ENCODE assay signal across 8 cellular contexts in genomic region chr14:58151701-58152568, GRCh38. TPM values are rescaled to one million over a fixed set of nuclear protein-coding genes. Genes with fewer than 3 reads are reported as not detected.
DNase-seq lines count a peak whose midpoint lies in the region; ATAC-seq and TF ChIP-seq lines count a peak whose summit lies in the region.

Gene ARMH4, minus strand, starts transcription at chr14:58152213. Its CDS starts 12,855 bp downstream, at chr14:58139358.

- peaks cover 15% of the 10 kb centered on the region for H3K4me1 Mint-ChIP-seq in activated naive CD8-positive, alpha-beta T cell (ENCODE audit: low read depth)
- peaks cover 15% of the 10 kb centered on the region for H3K4me1 Mint-ChIP-seq in osteocyte (ENCODE audit: unreplicated experiment)

- H3K27ac ChIP-seq in HEK293 (ENCODE audit: extremely low read depth, low read depth, low read length) (peak within 1 kb of the TSS; percentile 50; the same call in 1 of the 2 replicates), SK-N-MC (no peak within 1 kb of the TSS), thymus (ENCODE audit: low read depth) (no peak within 1 kb of the TSS)

- H3K27ac Mint-ChIP-seq in activated naive CD8-positive, alpha-beta T cell, result no peak within 1 kb of the TSS
- peak within 1 kb of the TSS; percentile 56 for H3K27ac Mint-ChIP-seq in osteocyte (ENCODE audit: unreplicated experiment)

- peaks cover 47% of the 10 kb centered on the region for H3K27me3 Mint-ChIP-seq in activated naive CD8-positive, alpha-beta T cell
- peaks cover 26% of the 10 kb centered on the region for H3K27me3 Mint-ChIP-seq in osteocyte (ENCODE audit: unreplicated experiment)

- POLR2A ChIA-PET in HEK293 (lab: Yijun Ruan, JAX), result interaction anchor here (0.5 to 1.3 kb wide), 2 partner anchors 83 to 93 kb away, joined by 6 to 9 read pairs; partner anchors contain the start of gene PSMA3

- H3K9ac ChIP-seq in ES-I3 (ENCODE audit: low read depth, low read length) (peak within 1 kb of the TSS; percentile 90), SK-N-MC (ENCODE audit: insufficient read length) (peak within 1 kb of the TSS; percentile 59)

- ATAC-seq in Right ventricle myocardium inferior, result peak; percentile 98

- H3K9me3 ChIP-seq in ES-I3 (ENCODE audit: control insufficient read depth, insufficient read depth, low read length) (no peaks in the 10 kb centered on the region), HEK293 (ENCODE audit: control insufficient read depth, insufficient read depth, low read depth, low read length) (no peaks in the 10 kb centered on the region), SK-N-MC (ENCODE audit: low read depth, low read length) (no peaks in the 10 kb centered on the region), thymus (ENCODE audit: control insufficient read depth) (no peaks in the 10 kb centered on the region)

- WGBS in thymus, result under 1% methylated on average over 94 of the region's 94 CpGs

- H3K27me3 ChIP-seq in thymus (ENCODE audit: control insufficient read depth, insufficient read depth), result peaks cover 33% of the 10 kb centered on the region

- intact Hi-C loops in Right ventricle myocardium inferior (cut with DNase I), result no loop called here

- CTCF ChIA-PET in HEK293 (lab: Yijun Ruan, JAX), result interaction anchor here (0.6 kb wide), 1 partner anchor 295 kb away, joined by 4 read pairs; no protein-coding TSS in a partner anchor

- H3K4me1 ChIP-seq in ES-I3 (ENCODE audit: insufficient read depth, low read length) (peaks cover 15% of the 10 kb centered on the region; the same call in 1 of the 2 replicates), HEK293 (ENCODE audit: control insufficient read depth, insufficient read depth, low read length) (no peaks in the 10 kb centered on the region), thymus (ENCODE audit: control insufficient read depth, insufficient read depth, low read length) (peaks cover 4% of the 10 kb centered on the region)

- TF ChIP-seq CTCF in HEK293 (tag by site-specific recombination; IDR thresholded peaks at IDR 0.05) (no peak), osteocyte (IDR thresholded peaks at IDR 0.05) (peak; percentile 39)

- H3K36me3 ChIP-seq in ES-I3 (ENCODE audit: insufficient read depth, low read length) (no peaks in the 10 kb centered on the region), HEK293 (ENCODE audit: control insufficient read depth in 2 of 2, insufficient read depth in 1 of 2, low read length in 2 of 2) (no peaks in the 10 kb centered on the region), SK-N-MC (ENCODE audit: insufficient read depth, low read length) (no peaks in the 10 kb centered on the region), thymus (ENCODE audit: control insufficient read depth, insufficient read depth) (no peaks in the 10 kb centered on the region)

- no peaks in the 10 kb centered on the region for H3K36me3 Mint-ChIP-seq in activated naive CD8-positive, alpha-beta T cell
- no peaks in the 10 kb centered on the region for H3K36me3 Mint-ChIP-seq in osteocyte (ENCODE audit: unreplicated experiment)

- peak within 1 kb of the TSS; percentile 92 for H3K4me3 ChIP-seq in HEK293 (ENCODE audit: low read depth, low read length)
- peak within 1 kb of the TSS; percentile 83 for H3K4me3 ChIP-seq in SK-N-MC
- H3K4me3 ChIP-seq in thymus (ENCODE audit: low read length), result peak within 1 kb of the TSS; percentile 69

- no peaks in the 10 kb centered on the region for H3K9me3 Mint-ChIP-seq in activated naive CD8-positive, alpha-beta T cell (ENCODE audit: low read depth)
- H3K9me3 Mint-ChIP-seq in osteocyte (ENCODE audit: unreplicated experiment), result no peaks in the 10 kb centered on the region

- DNase-seq in MV-4-11 (lab: John Stamatoyannopoulos, UW) (peak; percentile 71), SK-N-MC (ENCODE audit: low read depth, low spot score) (no peak), Right ventricle myocardium inferior (ENCODE audit: missing footprints) (peak; percentile 94), osteocyte (ENCODE audit: extremely low spot score, unreplicated experiment) (peak; percentile 91)

- peak within 1 kb of the TSS; percentile 84 for H3K4me3 Mint-ChIP-seq in activated naive CD8-positive, alpha-beta T cell
- peak within 1 kb of the TSS; percentile 83 for H3K4me3 Mint-ChIP-seq in osteocyte (ENCODE audit: unreplicated experiment)

TF ChIP-seq in HEK293, 187 proteins besides CTCF, POLR2A, EP300 and RAD21 (continues in another document):
- TF ChIP-seq ZNF10 (tag by site-specific recombination; IDR thresholded peaks at IDR 0.05) (peak; percentile 10; the same call in 1 of the 2 replicates), ZNF664 (tag by site-specific recombination; IDR thresholded peaks at IDR 0.05) (no peak), ZBTB11 (tag by site-specific recombination; conservative IDR thresholded peaks at IDR 0.05; ENCODE audit: low read depth) (no peak), ZBTB8A (tag by site-specific recombination; IDR thresholded peaks at IDR 0.05) (peak; percentile 71; the same call in 1 of the 2 replicates), ZBTB10 (tag by site-specific recombination; IDR thresholded peaks at IDR 0.05) (no peak), ZNF169 (tag by site-specific recombination; IDR thresholded peaks at IDR 0.05) (no peak), YY2 (tag by site-specific recombination; IDR thresholded peaks at IDR 0.05) (no peak), ZNF621 (tag by site-specific recombination; IDR thresholded peaks at IDR 0.05) (no peak), ZNF311 (tag by site-specific recombination; IDR thresholded peaks at IDR 0.05; ENCODE audit: borderline replicate concordance) (no peak), PRDM4 (tag by site-specific recombination; IDR thresholded peaks at IDR 0.05) (no peak), ZNF366 (tag by site-specific recombination; conservative IDR thresholded peaks at IDR 0.05) (no peak), ZNF211 (tag by site-specific recombination; IDR thresholded peaks at IDR 0.05; ENCODE audit: low read depth) (no peak)

RNA-seq across cellular contexts. Expression of gene ARMH4, which starts in this region (rescaled TPM):
- total RNA-seq in Right ventricle myocardium inferior (5.5 TPM), osteocyte (13.9 and 16.7 TPM in 2 replicates)
- polyA plus RNA-seq in thymus, result 0.82 TPM
